ENCODE assay signal across 7 cellular contexts in genomic region chr2:10036095-10036879, GRCh38. TPM values are rescaled to one million over a fixed set of nuclear protein-coding genes. Genes with fewer than 3 reads are reported as not detected.
A peak's percentile ranks its signal among the peaks of the same experiment; 100 is the strongest.
DNase-seq lines count a peak whose midpoint lies in the region; ATAC-seq, FAIRE-seq and TF ChIP-seq lines count a peak whose summit lies in the region.

No MANE protein-coding gene starts in this region.

- no peak overlapping the region for H3K27ac Mint-ChIP-seq in neural crest cell (ENCODE audit: unreplicated experiment)

- H3K4me3 Mint-ChIP-seq in neural crest cell, result no peak overlapping the region

- FAIRE-seq in HTR-8/SVneo (lab: Jason Lieb, UNC), result peak; percentile 55

- ATAC-seq in HG03095 (IDR thresholded peaks at IDR 0.05; ENCODE audit: unreplicated experiment), result no peak

- TF ChIP-seq CTCF in GM12872 (IDR thresholded peaks at IDR 0.05; ENCODE audit: insufficient read depth, low read depth, low read length) (peak; percentile 64), neural crest cell (conservative IDR thresholded peaks at IDR 0.05) (peak; percentile 29)

- H3K4me1 Mint-ChIP-seq in neural crest cell, result peaks cover 4% of the 10 kb centered on the region

- peaks cover 12% of the 10 kb centered on the region for H3K27me3 Mint-ChIP-seq in neural crest cell (ENCODE audit: low read depth)

- H3K36me3 Mint-ChIP-seq in neural crest cell (ENCODE audit: low read depth), result no peaks in the 10 kb centered on the region

- H3K9me3 Mint-ChIP-seq in neural crest cell, result no peaks in the 10 kb centered on the region

- DNase-seq in HTR-8/SVneo (ENCODE audit: insufficient read length, low spot score) (peak; percentile 82), fibroblast of gingiva (ENCODE audit: low read depth) (peak; percentile 90), neural crest cell (ENCODE audit: low read depth, low spot score) (no peak), NCI-H1105 (lab: John Stamatoyannopoulos, UW) (no peak)
- peak; percentile 56 for DNase-seq in activated T-cell treated with anti-CD3 and anti-CD28 coated beads, Interleukin-2, amount 50 U/mL, for 1 hour

RNA-seq across cellular contexts. Expression of gene KLF11, which starts 7.1 kb away (rescaled TPM):
- 8.2 and 8.5 TPM in 2 replicates for total RNA-seq in neural crest cell

RNA-seq across cellular contexts. Expression of gene CYS1, which starts 43.9 kb away (rescaled TPM):
- total RNA-seq in neural crest cell, result not detected in 2 replicates

Comparison
In these comparisons a context has a peak if more than half of its experiments do, and no peak if none do; other contexts are left out.
1. DNase-seq: peak in HTR-8/SVneo (single experiment), activated T-cell treated with anti-CD3 and anti-CD28 coated beads, Interleukin-2, amount 50 U/mL, for 1 hour (single experiment) and fibroblast of gingiva (single experiment); none in neural crest cell (single experiment) and NCI-H1105 (single experiment).